In the genomic region with DNA sequence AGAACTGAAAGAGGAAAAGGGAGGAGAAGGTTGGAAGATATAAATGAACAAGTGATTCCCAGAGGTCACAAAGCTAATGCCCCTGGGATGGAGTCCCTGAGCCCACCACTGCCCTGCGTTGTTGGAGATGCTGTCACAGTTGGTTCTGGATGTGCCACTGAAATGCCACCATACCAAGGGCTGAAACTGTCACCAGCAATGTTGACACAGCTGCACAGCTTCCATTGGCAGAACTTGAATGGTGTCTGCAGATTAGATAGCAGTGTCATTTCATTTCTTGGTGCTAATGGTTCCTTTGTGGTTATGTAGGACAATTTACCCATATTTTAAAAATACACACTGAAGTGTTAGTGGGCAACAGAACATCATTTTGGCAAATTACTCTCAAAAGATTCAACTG, we compare ENCODE assay signal across 29 cellular contexts.
"Had no signal": no experiment of that assay in that cellular context is flagged by ENCODE, and none has a peak within 500 bp of the region (broad histone marks: within the 10 kb centered on the region; RNA-seq: fewer than 3 reads in every experiment).

No MANE protein-coding gene starts in this region.

- ATAC-seq: activated CD8-positive, alpha-beta T cell treated with anti-CD3 and anti-CD28 coated beads for 36 hours; activated T-cell treated with anti-CD3 and anti-CD28 coated beads, Interleukin-2, amount 50 U/mL, for 4 hours; psoas muscle; stimulated activated naive B cell treated with anti-CD40 and anti-IgM and Interleukin-4, amounts not matched to agents 10 μg/mL and 1 μg/mL and 100 μg/mL, for 72 hours; upper lobe of right lung had no signal

- H3K9me3 ChIP-seq: adrenal gland, esophagus squamous epithelium, neutrophil, ovary, tibial artery, upper lobe of right lung had no signal

- H3K27me3 Mint-ChIP-seq: activated CD4-positive, alpha-beta T cell treated with anti-CD3 and anti-CD28 coated beads, Interleukin-2, amount 10 ng/mL, durations not matched to agents 7 days and 5 days had no signal

- H3K27me3 ChIP-seq: adrenal gland, esophagus squamous epithelium, neutrophil, ovary, stomach, suprapubic skin, tibial artery, upper lobe of right lung had no signal

- H3K4me3 Mint-ChIP-seq: activated CD4-positive, alpha-beta T cell treated with anti-CD3 and anti-CD28 coated beads, Interleukin-2, amount 10 ng/mL, durations not matched to agents 7 days and 5 days; activated CD8-positive, alpha-beta T cell treated with anti-CD3 and anti-CD28 coated beads for 36 hours; activated naive CD8-positive, alpha-beta T cell treated with anti-CD3 and anti-CD28 coated beads for 36 hours; activated T-cell treated with anti-CD3 and anti-CD28 coated beads, Interleukin-2, amount 50 U/mL, for 4 hours; brain; naive B cell; nephron progenitor cell; stimulated activated naive B cell treated with anti-CD40 and anti-IgM and Interleukin-4, amounts not matched to agents 10 μg/mL and 1 μg/mL and 100 μg/mL, for 72 hours had no signal

- H3K4me1 ChIP-seq: adrenal gland, esophagus squamous epithelium, left ventricle myocardium inferior, psoas muscle, suprapubic skin, tibial artery, upper lobe of right lung had no signal

- FAIRE-seq: frontal cortex had no signal

- H3K4me1 Mint-ChIP-seq: activated CD4-positive, alpha-beta T cell treated with anti-CD3 and anti-CD28 coated beads, Interleukin-2, amount 10 ng/mL, durations not matched to agents 7 days and 5 days; activated naive CD8-positive, alpha-beta T cell treated with anti-CD3 and anti-CD28 coated beads for 36 hours; naive B cell; stimulated activated naive B cell treated with anti-CD40 and anti-IgM and Interleukin-4, amounts not matched to agents 10 μg/mL and 1 μg/mL and 100 μg/mL, for 72 hours had no signal

- H3K27ac ChIP-seq: adrenal gland, esophagus squamous epithelium, left ventricle myocardium inferior, neutrophil, ovary, psoas muscle, stomach, suprapubic skin, tibial artery, upper lobe of right lung had no signal

- H3K4me3 ChIP-seq: adrenal gland, esophagus squamous epithelium, left ventricle myocardium inferior, lung, ovary, psoas muscle, smooth muscle cell, stomach, suprapubic skin, tibial artery, upper lobe of right lung had no signal

- H3K27ac Mint-ChIP-seq: activated CD4-positive, alpha-beta T cell treated with anti-CD3 and anti-CD28 coated beads, Interleukin-2, amount 10 ng/mL, durations not matched to agents 7 days and 5 days; activated CD8-positive, alpha-beta T cell treated with anti-CD3 and anti-CD28 coated beads for 36 hours; activated naive CD8-positive, alpha-beta T cell treated with anti-CD3 and anti-CD28 coated beads for 36 hours; naive B cell; nephron progenitor cell; stimulated activated naive B cell treated with anti-CD40 and anti-IgM and Interleukin-4, amounts not matched to agents 10 μg/mL and 1 μg/mL and 100 μg/mL, for 72 hours had no signal

- H3K36me3 ChIP-seq: adrenal gland, esophagus squamous epithelium, left ventricle myocardium inferior, neutrophil, ovary, stomach, suprapubic skin, tibial artery, upper lobe of right lung had no signal

- H3K36me3 Mint-ChIP-seq: activated naive CD8-positive, alpha-beta T cell treated with anti-CD3 and anti-CD28 coated beads for 36 hours; brain; stimulated activated naive B cell treated with anti-CD40 and anti-IgM and Interleukin-4, amounts not matched to agents 10 μg/mL and 1 μg/mL and 100 μg/mL, for 72 hours had no signal

- H3K9me3 Mint-ChIP-seq: activated CD8-positive, alpha-beta T cell treated with anti-CD3 and anti-CD28 coated beads for 36 hours had no signal

- DNase-seq: activated CD4-positive, alpha-beta T cell treated with anti-CD3 and anti-CD28 coated beads, Interleukin-2, amount 10 ng/mL, durations not matched to agents 7 days and 5 days; activated CD4-positive, CD25-positive, alpha-beta regulatory T cell treated with anti-CD3 and anti-CD28 coated beads, Interleukin-2, amount 50 U/mL, for 72 hours; activated CD8-positive, alpha-beta T cell treated with anti-CD3 and anti-CD28 coated beads for 36 hours; activated naive CD4-positive, alpha-beta T cell treated with Interleukin-2 at 50 U/mL for 16 hours; activated naive CD8-positive, alpha-beta T cell treated with anti-CD3 and anti-CD28 coated beads for 36 hours; activated T-cell treated with anti-CD3 and anti-CD28 coated beads, Interleukin-2, amount 50 U/mL, for 4 hours; adrenal gland; aorta; cortex of kidney; esophagus squamous epithelium; glutamatergic neuron; islet precursor cell; left ventricle myocardium inferior; naive B cell; nephron progenitor cell; ovary; psoas muscle; stimulated activated CD4-positive, alpha-beta T cell treated with anti-CD3 and anti-CD28 coated beads, Interleukin-2, amount 100 ng/mL, for 24 hours; stimulated activated naive B cell treated with anti-CD40 and anti-IgM and Interleukin-4, amounts not matched to agents 10 μg/mL and 1 μg/mL and 100 μg/mL, for 72 hours; stomach; T-helper 2 cell; tibial artery; upper lobe of right lung had no signal
